Comparison of ENCODE assay signal across 8 cellular contexts in the genomic region with DNA sequence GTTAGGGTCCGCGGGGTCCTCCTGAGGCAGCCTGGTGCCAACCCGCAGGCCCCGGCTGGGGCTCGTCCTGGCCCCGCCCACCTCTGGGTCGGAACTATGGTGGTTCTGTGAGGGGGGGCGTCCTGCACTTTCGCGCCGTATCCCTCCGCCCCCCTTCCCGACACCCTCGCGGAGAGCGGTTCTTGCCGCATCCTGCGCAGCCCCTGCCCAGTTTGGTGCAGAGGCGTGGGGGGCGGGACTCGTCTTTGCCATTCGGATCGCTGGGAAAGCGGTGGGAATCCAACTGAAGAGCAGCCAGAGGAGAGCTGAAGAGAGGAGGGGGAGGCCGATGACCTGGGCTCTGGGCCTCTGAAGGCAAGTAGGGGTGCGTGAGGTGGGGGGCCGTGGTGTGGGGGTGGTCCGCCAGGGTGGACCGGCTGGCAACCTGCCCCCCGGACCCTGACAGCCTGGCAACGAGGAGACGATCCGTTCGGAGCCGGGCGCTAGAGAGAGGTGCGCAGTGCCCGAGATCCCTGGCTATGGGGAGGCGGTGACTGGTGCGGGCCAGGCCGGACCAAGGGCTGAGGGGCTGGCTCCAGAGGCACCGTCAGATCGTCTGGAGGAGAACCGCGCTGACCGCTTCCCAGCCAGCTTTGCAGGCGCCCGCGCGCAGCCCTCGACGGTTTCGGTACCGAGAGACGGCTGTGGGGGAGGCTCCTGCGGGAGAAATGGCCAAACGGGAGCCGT. TPM values are rescaled to one million over a fixed set of nuclear protein-coding genes. Genes with fewer than 3 reads are reported as not detected.
DNase-seq lines count a peak whose midpoint lies in the region; ATAC-seq and TF ChIP-seq lines count a peak whose summit lies in the region.

Gene GPRASP1 (plus strand): TSS at position 242 of the 726 bp plus-strand sequence. CDS start 2,431 bp downstream, outside the sequence.

- no peak within 1 kb of the TSS for H3K27ac ChIP-seq in cardiac muscle cell
- peak within 1 kb of the TSS; percentile 85 to 95 for H3K27ac ChIP-seq in ovary
- peak within 1 kb of the TSS in 1 of 2 donors; percentile 26 for H3K27ac ChIP-seq in aorta (ENCODE audit: low read depth in 1 of 2, low read length in 2 of 2)

- ATAC-seq in GM19395 (IDR thresholded peaks at IDR 0.05; ENCODE audit: unreplicated experiment) (peak; percentile 45), aorta (ENCODE audit: low FRiP score) (peak; percentile 86), HG02840 (IDR thresholded peaks at IDR 0.05; ENCODE audit: low FRiP score, unreplicated experiment) (no peak), HG03378 (IDR thresholded peaks at IDR 0.05; ENCODE audit: unreplicated experiment) (no peak)

- no peaks in the 10 kb centered on the region for H3K4me1 ChIP-seq in cardiac muscle cell (ENCODE audit: low read depth)
- H3K4me1 ChIP-seq in ovary (ENCODE audit: insufficient read depth), result peaks cover 2% of the 10 kb centered on the region
- H3K4me1 ChIP-seq in aorta (ENCODE audit: control insufficient read depth in 1 of 2, insufficient read depth in 2 of 2, low read length in 2 of 2), result no peaks in the 10 kb centered on the region

- H3K9me3 ChIP-seq in cardiac muscle cell (ENCODE audit: low read depth), result no peaks in the 10 kb centered on the region
- H3K9me3 ChIP-seq in ovary, result no peaks in the 10 kb centered on the region
- H3K9me3 ChIP-seq in aorta (ENCODE audit: control insufficient read depth, low read length), result no peaks in the 10 kb centered on the region

- peak; percentile 77 for TF ChIP-seq POLR2A in ovary (IDR thresholded peaks at IDR 0.05)

- no peaks in the 10 kb centered on the region for H3K9me3 Mint-ChIP-seq in activated naive CD4-positive, alpha-beta T cell treated with anti-CD3 and anti-CD28 coated beads, Interleukin-2, amount 50 U/mL, for 24 hours

- no peaks in the 10 kb centered on the region for H3K27me3 Mint-ChIP-seq in activated naive CD4-positive, alpha-beta T cell treated with anti-CD3 and anti-CD28 coated beads, Interleukin-2, amount 50 U/mL, for 24 hours

- no peaks in the 10 kb centered on the region for H3K36me3 ChIP-seq in cardiac muscle cell
- no peaks in the 10 kb centered on the region for H3K36me3 ChIP-seq in ovary
- no peaks in the 10 kb centered on the region for H3K36me3 ChIP-seq in aorta (ENCODE audit: control insufficient read depth in 1 of 2, insufficient read depth in 2 of 2, low read length in 1 of 2)

- peak within 1 kb of the TSS; percentile 93 for H3K27ac Mint-ChIP-seq in activated naive CD4-positive, alpha-beta T cell treated with anti-CD3 and anti-CD28 coated beads, Interleukin-2, amount 50 U/mL, for 24 hours

- intact Hi-C loops in ovary (cut with DNase I), result loop anchor here in 1 of 4 donors (5.0 kb wide), 1 partner anchor 61 kb away; the partner anchor contains the start of gene GPRASP2
- intact Hi-C loops in aorta (cut with DNase I), result loop anchor here (5.0 to 10.0 kb wide), 2 partner anchors 61 to 717 kb away; partner anchors contain the start of genes GPRASP2 (in 1 of the 2) and ZMAT1 (in 1 of the 2)

- H3K4me3 ChIP-seq in cardiac muscle cell (peak within 1 kb of the TSS; percentile 36), ovary (peak within 1 kb of the TSS; percentile 79), aorta (ENCODE audit: low read length in 2 of 2) (peak within 1 kb of the TSS; percentile 32 to 69)

- TF ChIP-seq EP300 in ovary (IDR thresholded peaks at IDR 0.05), result no peak

- no peak for TF ChIP-seq CTCF in cardiac muscle cell (IDR thresholded peaks at IDR 0.05; ENCODE audit: low read depth, low read length)
- TF ChIP-seq CTCF in ovary (IDR thresholded peaks at IDR 0.05), result peak in 1 of 3 donors; percentile 11

- peaks cover 35% of the 10 kb centered on the region for H3K4me1 Mint-ChIP-seq in activated naive CD4-positive, alpha-beta T cell treated with anti-CD3 and anti-CD28 coated beads, Interleukin-2, amount 50 U/mL, for 24 hours

- H3K27me3 ChIP-seq in cardiac muscle cell (no peaks in the 10 kb centered on the region), ovary (no peaks in the 10 kb centered on the region), aorta (ENCODE audit: control insufficient read depth in 1 of 2, insufficient read depth in 2 of 2, low read length in 1 of 2) (no peaks in the 10 kb centered on the region)

- peaks cover 14% of the 10 kb centered on the region for H3K36me3 Mint-ChIP-seq in activated naive CD4-positive, alpha-beta T cell treated with anti-CD3 and anti-CD28 coated beads, Interleukin-2, amount 50 U/mL, for 24 hours

- H3K4me3 Mint-ChIP-seq in activated naive CD4-positive, alpha-beta T cell treated with anti-CD3 and anti-CD28 coated beads, Interleukin-2, amount 50 U/mL, for 24 hours, result peak within 1 kb of the TSS; percentile 96

- 27 to 40% (median 34%) methylated on average over 46 to 58 of the region's 58 CpGs for WGBS in ovary, 3 donors
- 0 to 32% methylated on average over 53 to 58 of the region's 58 CpGs for WGBS in aorta, 2 donors

- DNase-seq in NCI-H748 treated with DMSO at 0.1 percent for 48 hours (lab: John Stamatoyannopoulos, UW) (peak; percentile 10), cardiac muscle cell (ENCODE audit: low read depth in 1 of 2, low spot score in 1 of 2) (peak; percentile 41 to 57), ovary (peak; percentile 82 to 87 (median 86)), aorta (peak; percentile 75 to 85)

RNA-seq across cellular contexts. Expression of gene GPRASP1, which starts in this region (rescaled TPM):
- total RNA-seq in cardiac muscle cell (3.2 and 8.7 TPM in 2 replicates), ovary (10 to 100 TPM; 18.5 to 61.8 (median 45.8) TPM), aorta (10 to 100 TPM; 19.9 to 27.3 TPM)
- polyA plus RNA-seq in cardiac muscle cell (4.2 and 9.3 TPM in 2 replicates), ovary (10 to 100 TPM; 31.8 to 47.1 TPM), aorta (10 to 100 TPM in 1 of 2 donors, 1 to 10 TPM in 1; 3.3 to 17.0 TPM)

Comparison
In these comparisons a context has a peak if more than half of its experiments do, and no peak if none do; other contexts are left out.
1. ATAC-seq: peak in GM19395 (single experiment) and aorta (single experiment); none in HG02840 (single experiment) and HG03378 (single experiment).
2. DNase-seq: peak in every context shown above with its lines; median percentile 86 in ovary; 80 in aorta; 49 in cardiac muscle cell; 10 in NCI-H748 treated with DMSO at 0.1 percent for 48 hours.
3. Peak in every context shown above with its lines, with median percentiles within 50 percentile points of each other: H3K4me3 ChIP-seq.